ENCODE assay signal across 21 cellular contexts in genomic region chr17:82630212-82630611, GRCh38.
"Had no signal": no experiment of that assay in that cellular context is flagged by ENCODE, and none has a peak within 500 bp of the region (broad histone marks: within the 10 kb centered on the region; RNA-seq: fewer than 3 reads in every experiment).

No MANE protein-coding gene starts in this region.

- H3K27ac Mint-ChIP-seq: activated CD4-positive, alpha-beta memory T cell treated with anti-CD3 and anti-CD28 coated beads for 36 hours; activated naive CD4-positive, alpha-beta T cell treated with anti-CD3 and anti-CD28 coated beads, Interleukin-2, amount 50 U/mL, for 24 hours; T-helper 2 cell treated with Interferon-gamma antibody and Interleukin-4, amounts not matched to agents 5 μg/mL and 100 μg/mL, for 36 hours had no signal

- H3K9me3 ChIP-seq: body of pancreas, thyroid gland had no signal

- H3K4me3 Mint-ChIP-seq: activated CD4-positive, alpha-beta memory T cell treated with anti-CD3 and anti-CD28 coated beads for 36 hours; activated naive CD4-positive, alpha-beta T cell treated with anti-CD3 and anti-CD28 coated beads, Interleukin-2, amount 50 U/mL, for 24 hours; dendritic cell treated with granulocyte-macrophage colony-stimulating factor and Interleukin-4, amounts not matched to agents 40 ng/mL and 50 ng/mL, for 4 days; nephron; T-helper 2 cell treated with Interferon-gamma antibody and Interleukin-4, amounts not matched to agents 5 μg/mL and 100 μg/mL, for 36 hours had no signal

- H3K4me3 ChIP-seq: body of pancreas, cardiac muscle cell, thyroid gland had no signal

- H3K4me1 Mint-ChIP-seq: nephron had no signal

- H3K27me3 ChIP-seq: body of pancreas, cardiac muscle cell, thyroid gland had no signal

- DNase-seq: activated CD4-positive, alpha-beta memory T cell treated with anti-CD3 and anti-CD28 coated beads for 36 hours; activated CD4-positive, alpha-beta T cell treated with anti-CD3 and anti-CD28 coated beads for 1 hour; activated gamma-delta T cell treated with Interleukin-2 at 50 U/mL for 16 hours; anterior cingulate cortex; body of pancreas; effector CD4-positive, alpha-beta T cell; head of caudate nucleus; hypothalamus; left ventricle myocardium superior; occipital lobe; stimulated activated CD4-positive, alpha-beta T cell treated with anti-CD3 and anti-CD28 coated beads, Interleukin-4, amount 100 ng/mL, for 1 hour; stimulated activated naive CD4-positive, alpha-beta T cell; substantia nigra; thyroid gland; WERI-Rb-1 had no signal

- H3K9me3 Mint-ChIP-seq: activated CD4-positive, alpha-beta memory T cell treated with anti-CD3 and anti-CD28 coated beads for 36 hours; activated naive CD4-positive, alpha-beta T cell treated with anti-CD3 and anti-CD28 coated beads, Interleukin-2, amount 50 U/mL, for 24 hours; dendritic cell treated with granulocyte-macrophage colony-stimulating factor and Interleukin-4, amounts not matched to agents 40 ng/mL and 50 ng/mL, for 4 days; nephron; T-helper 2 cell treated with Interferon-gamma antibody and Interleukin-4, amounts not matched to agents 5 μg/mL and 100 μg/mL, for 36 hours had no signal

- H3K27ac ChIP-seq: body of pancreas, cardiac muscle cell, thyroid gland, WERI-Rb-1 had no signal

- H3K27me3 Mint-ChIP-seq: activated CD4-positive, alpha-beta memory T cell treated with anti-CD3 and anti-CD28 coated beads for 36 hours; activated naive CD4-positive, alpha-beta T cell treated with anti-CD3 and anti-CD28 coated beads, Interleukin-2, amount 50 U/mL, for 24 hours; dendritic cell treated with granulocyte-macrophage colony-stimulating factor and Interleukin-4, amounts not matched to agents 40 ng/mL and 50 ng/mL, for 4 days had no signal

- ATAC-seq: body of pancreas, left ventricle myocardium superior, SK-N-SH treated with all-trans-retinoic acid at 6 μM for 48 hours had no signal

- H3K4me1 ChIP-seq: thyroid gland had no signal
